In genomic region chr19:48302600-48302959, GRCh38 we compare ENCODE assay signal across 29 cellular contexts. TPM values are rescaled to one million over a fixed set of nuclear protein-coding genes. Genes with fewer than 3 reads are reported as not detected.
"Had no signal": no experiment of that assay in that cellular context is flagged by ENCODE, and none has a peak within 500 bp of the region (broad histone marks: within the 10 kb centered on the region; RNA-seq: fewer than 3 reads in every experiment).

No MANE protein-coding gene starts in this region.

- H3K4me1 ChIP-seq: ascending aorta, breast epithelium, colonic mucosa, esophagus squamous epithelium, heart left ventricle had no signal

- H3K27ac ChIP-seq: ascending aorta, breast epithelium, cardiac muscle cell, colonic mucosa, epithelial cell of prostate, esophagus squamous epithelium, heart left ventricle had no signal

- H3K4me3 ChIP-seq: ascending aorta, breast epithelium, cardiac muscle cell, colonic mucosa, esophagus squamous epithelium, heart left ventricle had no signal

- H3K27me3 ChIP-seq: ascending aorta, breast epithelium, cardiac muscle cell, colonic mucosa, esophagus squamous epithelium, heart left ventricle had no signal

- ATAC-seq: activated naive CD4-positive, alpha-beta T cell treated with anti-CD3 and anti-CD28 coated beads, Interleukin-2, amount 50 U/mL, for 72 hours; activated T-cell treated with anti-CD3 and anti-CD28 coated beads, Interleukin-2, amount 50 U/mL, for 72 hours; T-helper 17 cell; WTC11 had no signal

- DNase-seq: activated CD4-positive, alpha-beta memory T cell treated with anti-CD3 and anti-CD28 coated beads, Interleukin-2, amount 10 ng/mL, durations not matched to agents 7 days and 5 days; activated CD4-positive, alpha-beta T cell treated with anti-CD3 and anti-CD28 coated beads for 1 hour; activated CD4-positive, alpha-beta T cell treated with anti-CD3 and anti-CD28 coated beads for 4 hours; activated CD4-positive, alpha-beta T cell treated with anti-CD3 and anti-CD28 coated beads, Interleukin-2, amount 10 ng/mL, durations not matched to agents 7 days and 5 days; activated CD4-positive, alpha-beta T cell treated with anti-CD3 and anti-CD28 coated beads, Interleukin-2, amount 50 U/mL, for 4 hours; activated CD8-positive, alpha-beta memory T cell treated with anti-CD3 and anti-CD28 coated beads, Interleukin-2, amount 50 U/mL, for 48 hours; activated gamma-delta T cell; activated naive CD4-positive, alpha-beta T cell; activated naive CD4-positive, alpha-beta T cell treated with anti-CD3 and anti-CD28 coated beads, Interleukin-2, amount 10 ng/mL, durations not matched to agents 7 days and 5 days; activated naive CD8-positive, alpha-beta T cell treated with anti-CD3 and anti-CD28 coated beads, Interleukin-2, amount 10 ng/mL, durations not matched to agents 7 days and 5 days; activated T-cell treated with anti-CD3 and anti-CD28 coated beads for 4 hours; activated T-cell treated with anti-CD3 and anti-CD28 coated beads, Interleukin-2, amount 50 U/mL, for 24 hours; activated T-cell treated with anti-CD3 and anti-CD28 coated beads, Interleukin-2, amount 50 U/mL, for 72 hours; central memory CD4-positive, alpha-beta T cell; cerebellar nuclear complex; colonic mucosa; effector CD8-positive, alpha-beta T cell; esophagus squamous epithelium; glutamatergic neuron; heart left ventricle; T-helper 17 cell; T1000 had no signal

- H3K36me3 ChIP-seq: ascending aorta, breast epithelium, cardiac muscle cell, colonic mucosa, esophagus squamous epithelium, heart left ventricle had no signal

- H3K9me3 ChIP-seq: ascending aorta, breast epithelium, colonic mucosa, esophagus squamous epithelium, heart left ventricle had no signal

RNA-seq across cellular contexts. Expression of gene ZNF114, which starts 32.7 kb away (rescaled TPM):
- total RNA-seq: activated CD4-positive, alpha-beta T cell treated with anti-CD3 and anti-CD28 coated beads, Interleukin-2, amount 10 ng/mL, durations not matched to agents 7 days and 5 days; ascending aorta; esophagus squamous epithelium; fibroblast of lung; T-helper 17 cell had no signal
